In the genomic region with DNA sequence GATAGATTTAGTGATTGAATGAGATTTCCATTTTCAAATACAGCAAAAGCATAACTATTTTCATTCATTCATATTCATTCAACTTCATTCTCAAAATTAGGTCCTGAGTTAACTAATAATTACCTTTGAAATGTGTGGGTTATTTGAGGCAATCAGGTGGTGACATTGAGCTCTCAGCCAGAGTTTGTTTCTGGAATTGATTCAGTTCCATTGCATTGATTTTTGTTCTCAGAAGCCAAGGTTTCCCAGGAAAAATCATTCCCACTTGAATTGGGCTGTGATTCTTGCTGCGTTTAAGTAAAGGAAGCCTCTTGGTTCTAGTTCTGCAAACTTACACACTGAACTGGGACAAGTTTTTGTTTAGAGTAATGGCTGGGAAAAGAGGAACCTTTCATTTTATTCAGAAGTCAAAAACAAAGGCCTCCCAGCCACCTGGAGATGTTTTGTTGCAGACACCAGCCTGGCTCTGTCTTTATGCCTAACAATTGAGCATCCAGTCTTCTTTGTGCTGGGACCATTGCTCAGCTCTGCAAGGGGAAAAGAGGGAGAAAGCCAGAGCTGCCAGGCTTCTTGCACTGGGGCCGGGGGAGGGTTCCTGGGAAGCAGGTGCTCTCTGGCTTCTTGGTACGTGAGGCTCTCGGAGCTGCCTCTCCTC, we compare ENCODE assay signal across 13 cellular contexts.
DNase-seq lines count a peak whose midpoint lies in the region; ATAC-seq and TF ChIP-seq lines count a peak whose summit lies in the region.
"Had no signal": no experiment of that assay in that cellular context is flagged by ENCODE, and none has a peak within 500 bp of the region (broad histone marks: within the 10 kb centered on the region; RNA-seq: fewer than 3 reads in every experiment).

No MANE protein-coding gene starts in this region.

- H3K9me3 Mint-ChIP-seq in endodermal cell, result no peaks in the 10 kb centered on the region
- H3K9me3 Mint-ChIP-seq: activated naive CD8-positive, alpha-beta T cell treated with anti-CD3 and anti-CD28 coated beads, Interleukin-2, amount 10 ng/mL, durations not matched to agents 7 days and 5 days had no signal

- no peak overlapping the region for H3K9ac ChIP-seq in endodermal cell (ENCODE audit: extremely low read depth, low read length, poor library complexity, severe bottlenecking)

- H3K9me3 ChIP-seq in endodermal cell (ENCODE audit: control insufficient read depth, low read length), result no peaks in the 10 kb centered on the region
- H3K9me3 ChIP-seq: MG63, suprapubic skin had no signal

- ATAC-seq in GM21515 (IDR thresholded peaks at IDR 0.05; ENCODE audit: unreplicated experiment) (peak; percentile 8), HG03432 (IDR thresholded peaks at IDR 0.05; ENCODE audit: unreplicated experiment) (peak; percentile 19), GM19463 (IDR thresholded peaks at IDR 0.05; ENCODE audit: unreplicated experiment) (no peak), HG03045 (IDR thresholded peaks at IDR 0.05; ENCODE audit: unreplicated experiment) (no peak), HG02852 (IDR thresholded peaks at IDR 0.05; ENCODE audit: unreplicated experiment) (no peak)

- TF ChIP-seq CTCF in endodermal cell (conservative IDR thresholded peaks at IDR 0.05), result no peak

- H3K27ac ChIP-seq in endodermal cell (ENCODE audit: low read depth, low read length), result peak overlapping the region; percentile 75
- H3K27ac ChIP-seq: suprapubic skin had no signal

- no peak overlapping the region for H3K27ac Mint-ChIP-seq in endodermal cell
- H3K27ac Mint-ChIP-seq: activated naive CD8-positive, alpha-beta T cell treated with anti-CD3 and anti-CD28 coated beads, Interleukin-2, amount 10 ng/mL, durations not matched to agents 7 days and 5 days had no signal

- no peak overlapping the region for H3K4me3 ChIP-seq in endodermal cell (ENCODE audit: low read length)
- H3K4me3 ChIP-seq: MG63, suprapubic skin had no signal

- H3K4me3 Mint-ChIP-seq in endodermal cell, result no peak overlapping the region
- H3K4me3 Mint-ChIP-seq: activated naive CD8-positive, alpha-beta T cell treated with anti-CD3 and anti-CD28 coated beads, Interleukin-2, amount 10 ng/mL, durations not matched to agents 7 days and 5 days had no signal

- peaks cover 10% of the 10 kb centered on the region for H3K4me1 Mint-ChIP-seq in endodermal cell
- H3K4me1 Mint-ChIP-seq: activated naive CD8-positive, alpha-beta T cell treated with anti-CD3 and anti-CD28 coated beads, Interleukin-2, amount 10 ng/mL, durations not matched to agents 7 days and 5 days had no signal

- no peaks in the 10 kb centered on the region for H3K27me3 ChIP-seq in endodermal cell (ENCODE audit: control insufficient read depth, insufficient read depth, low read length, poor library complexity, severe bottlenecking)
- H3K27me3 ChIP-seq: MG63, suprapubic skin had no signal

- H3K4me1 ChIP-seq in endodermal cell (ENCODE audit: control insufficient read depth, insufficient read depth, low read length), result no peaks in the 10 kb centered on the region

- peaks cover 44% of the 10 kb centered on the region for H3K36me3 Mint-ChIP-seq in endodermal cell (ENCODE audit: low read depth)
- H3K36me3 Mint-ChIP-seq: activated naive CD8-positive, alpha-beta T cell treated with anti-CD3 and anti-CD28 coated beads, Interleukin-2, amount 10 ng/mL, durations not matched to agents 7 days and 5 days had no signal

- no peaks in the 10 kb centered on the region for H3K27me3 Mint-ChIP-seq in endodermal cell (ENCODE audit: insufficient read depth)

- H3K36me3 ChIP-seq in endodermal cell (ENCODE audit: control insufficient read depth, insufficient read depth, low read length), result peaks cover 48% of the 10 kb centered on the region

- 75 to 81% methylated on average over 2 to 4 of the region's 4 CpGs for WGBS in endodermal cell (ENCODE audit: insufficient coverage in 1 of 2, insufficient read length in 1 of 2), 2 experiments

- DNase-seq in endodermal cell (peak; percentile 62), pons (ENCODE audit: low spot score) (peak; percentile 45)
- no peak for DNase-seq in activated CD4-positive, alpha-beta T cell treated with anti-CD3 and anti-CD28 coated beads for 1 hour
- DNase-seq: activated naive CD8-positive, alpha-beta T cell treated with anti-CD3 and anti-CD28 coated beads, Interleukin-2, amount 10 ng/mL, durations not matched to agents 7 days and 5 days; GOT3; MG63; NCI-H510A treated with DMSO at 0.1 percent for 48 hours had no signal

Comparison
In these comparisons a context has a peak if more than half of its experiments do, and no peak if none do; other contexts are left out.
1. ATAC-seq: peak in GM21515 (single experiment) and HG03432 (single experiment); none in GM19463 (single experiment), HG03045 (single experiment) and HG02852 (single experiment).